Comparison of ENCODE assay signal across 15 cellular contexts in genomic region chr2:53315170-53315569, GRCh38.
DNase-seq lines count a peak whose midpoint lies in the region; ATAC-seq and TF ChIP-seq lines count a peak whose summit lies in the region.
"Had no signal": no experiment of that assay in that cellular context is flagged by ENCODE, and none has a peak within 500 bp of the region (broad histone marks: within the 10 kb centered on the region; RNA-seq: fewer than 3 reads in every experiment).

No MANE protein-coding gene starts in this region.

- H3K9me3 Mint-ChIP-seq in MCF 10A (ENCODE audit: unreplicated experiment), result peaks cover 8% of the 10 kb centered on the region
- H3K9me3 Mint-ChIP-seq in activated CD8-positive, alpha-beta T cell treated with anti-CD3 and anti-CD28 coated beads for 36 hours, result no peaks in the 10 kb centered on the region

- H3K79me2 ChIP-seq in mammary epithelial cell (ENCODE audit: insufficient read depth, low read length), result no peaks in the 10 kb centered on the region

- no peak for ATAC-seq in HG03457 (IDR thresholded peaks at IDR 0.05; ENCODE audit: unreplicated experiment)
- ATAC-seq in activated CD8-positive, alpha-beta T cell treated with anti-CD3 and anti-CD28 coated beads for 36 hours, result no peak
- ATAC-seq: GM12878 had no signal

- POLR2A ChIA-PET in MCF 10A (lab: Yijun Ruan, JAX), result no interaction called here
- POLR2A ChIA-PET in activated CD8-positive, alpha-beta T cell treated with anti-CD3 and anti-CD28 coated beads for 36 hours (lab: Charles Lee), result no interaction called here

- no peak overlapping the region for H3K4me2 ChIP-seq in mammary epithelial cell (ENCODE audit: insufficient read depth, low read depth, low read length)
- H3K4me2 ChIP-seq: BLaER1 had no signal

- TF ChIP-seq CTCF in mammary epithelial cell (conservative IDR thresholded peaks at IDR 0.05 in 1 of 2, IDR thresholded peaks at IDR 0.05 in 1 of 2; ENCODE audit: extremely low read depth in 1 of 2, insufficient read depth in 1 of 2, low read depth in 1 of 2, low read length in 2 of 2) (no peak), MCF 10A (IDR thresholded peaks at IDR 0.05; ENCODE audit: unreplicated experiment) (no peak)
- no peak for TF ChIP-seq CTCF in activated CD8-positive, alpha-beta T cell treated with anti-CD3 and anti-CD28 coated beads for 36 hours (IDR thresholded peaks at IDR 0.05)

- H3K36me3 Mint-ChIP-seq in MCF 10A (ENCODE audit: insufficient read depth, unreplicated experiment), result no peaks in the 10 kb centered on the region
- no peaks in the 10 kb centered on the region for H3K36me3 Mint-ChIP-seq in activated CD8-positive, alpha-beta T cell treated with anti-CD3 and anti-CD28 coated beads for 36 hours (ENCODE audit: low read depth)
- H3K36me3 Mint-ChIP-seq: CD8-positive, alpha-beta memory T cell; IgD-negative memory B cell had no signal

- H3K27ac ChIP-seq in mammary epithelial cell (ENCODE audit: insufficient read depth, low read depth, low read length) (peak overlapping the region; percentile 92), epithelial cell of prostate (peak overlapping the region; percentile 84)
- H3K27ac ChIP-seq: 22Rv1, BLaER1, GM23248 had no signal

- peaks cover 8% of the 10 kb centered on the region for H3K9me3 ChIP-seq in mammary epithelial cell (replicated peaks; ENCODE audit: insufficient read depth, low read length)
- H3K9me3 ChIP-seq: BLaER1 had no signal

- no peaks in the 10 kb centered on the region for H4K20me1 ChIP-seq in mammary epithelial cell (ENCODE audit: insufficient read depth, low read length)
- H4K20me1 ChIP-seq: BLaER1 had no signal

- in situ Hi-C loops in mammary epithelial cell (cut with MboI; ENCODE audit: low sequenced_read_pairs in 2 of 2), result no loop called here

- H3K36me3 ChIP-seq in mammary epithelial cell (ENCODE audit: insufficient read depth, low read length), result no peaks in the 10 kb centered on the region
- H3K36me3 ChIP-seq: BLaER1 had no signal

- CTCF ChIA-PET in mammary epithelial cell (lab: Charles Lee; ENCODE audit: low non-redundant PET), result no interaction called here
- CTCF ChIA-PET in MCF 10A (lab: Yijun Ruan, JAX), result interaction anchor here (0.6 to 0.7 kb wide), 2 partner anchors 14 to 507 kb away, joined by 3 read pairs; no protein-coding TSS in a partner anchor
- CTCF ChIA-PET in activated CD8-positive, alpha-beta T cell treated with anti-CD3 and anti-CD28 coated beads for 36 hours (lab: Charles Lee), result interaction anchor here (0.7 kb wide), 1 partner anchor 216 kb away, joined by 3 read pairs; no protein-coding TSS in a partner anchor

- WGBS in mammary epithelial cell (ENCODE audit: low coverage, missing lambda C conversion rate), result 79% methylated on average over 3 of the region's 3 CpGs

- H3K4me1 Mint-ChIP-seq in MCF 10A (ENCODE audit: insufficient read depth, unreplicated experiment), result peaks cover 24% of the 10 kb centered on the region
- H3K4me1 Mint-ChIP-seq in activated CD8-positive, alpha-beta T cell treated with anti-CD3 and anti-CD28 coated beads for 36 hours (ENCODE audit: low read depth), result no peaks in the 10 kb centered on the region
- H3K4me1 Mint-ChIP-seq: CD8-positive, alpha-beta memory T cell; IgD-negative memory B cell had no signal

- peaks cover 25% of the 10 kb centered on the region for H3K4me1 ChIP-seq in mammary epithelial cell (ENCODE audit: insufficient read depth, low read length)
- H3K4me1 ChIP-seq: BLaER1 had no signal

- BruUV-seq in mammary epithelial cell (replicated peaks; lab: Mats Ljungman, UMichigan) (no TSS peak), MCF 10A (replicated peaks; lab: Mats Ljungman, UMichigan) (no TSS peak)

- dilution Hi-C loops in mammary epithelial cell (cut with HindIII; ENCODE audit: low sequenced_read_pairs), result loop anchor here (5.0 kb wide), 1 partner anchor 92 kb away; no protein-coding TSS in a partner anchor

- intact Hi-C loops in mammary epithelial cell (cut with micrococcal nuclease) (no loop called here), MCF 10A (cut with micrococcal nuclease) (no loop called here)
- intact Hi-C loops in activated CD8-positive, alpha-beta T cell treated with anti-CD3 and anti-CD28 coated beads for 36 hours (cut with micrococcal nuclease), result no loop called here

- H3K27me3 ChIP-seq in mammary epithelial cell (ENCODE audit: insufficient read depth, low read length), result no peaks in the 10 kb centered on the region
- H3K27me3 ChIP-seq: BLaER1 had no signal

- H3K4me3 ChIP-seq in mammary epithelial cell (replicated peaks in 1 of 3; ENCODE audit: insufficient read depth in 1 of 3, low read depth in 2 of 3, low read length in 3 of 3), result no peak overlapping the region
- H3K4me3 ChIP-seq: BLaER1, GM12878, GM23248 had no signal

- peak overlapping the region; percentile 17 for H2AFZ ChIP-seq in mammary epithelial cell (ENCODE audit: low read depth, low read length)
- H2AFZ ChIP-seq: GM23248 had no signal

- no peaks in the 10 kb centered on the region for H3K27me3 Mint-ChIP-seq in MCF 10A (ENCODE audit: insufficient read depth, unreplicated experiment)
- H3K27me3 Mint-ChIP-seq in activated CD8-positive, alpha-beta T cell treated with anti-CD3 and anti-CD28 coated beads for 36 hours, result no peaks in the 10 kb centered on the region
- H3K27me3 Mint-ChIP-seq: CD8-positive, alpha-beta memory T cell had no signal

- no peak overlapping the region for H3K27ac Mint-ChIP-seq in MCF 10A (ENCODE audit: low read depth, unreplicated experiment)
- H3K27ac Mint-ChIP-seq in activated CD8-positive, alpha-beta T cell treated with anti-CD3 and anti-CD28 coated beads for 36 hours, result no peak overlapping the region
- H3K27ac Mint-ChIP-seq: CD8-positive, alpha-beta memory T cell; IgD-negative memory B cell had no signal

- H3K9ac ChIP-seq in mammary epithelial cell (ENCODE audit: insufficient read depth, low read length), result no peak overlapping the region
- H3K9ac ChIP-seq: BLaER1, GM23248 had no signal

- no peak overlapping the region for H3K4me3 Mint-ChIP-seq in MCF 10A (ENCODE audit: unreplicated experiment)
- no peak overlapping the region for H3K4me3 Mint-ChIP-seq in activated CD8-positive, alpha-beta T cell treated with anti-CD3 and anti-CD28 coated beads for 36 hours
- H3K4me3 Mint-ChIP-seq: CD8-positive, alpha-beta memory T cell had no signal

- peak; percentile 34 for DNase-seq in mammary epithelial cell
- no peak for DNase-seq in MCF 10A (ENCODE audit: unreplicated experiment)
- peak; percentile 3 for DNase-seq in epithelial cell of prostate (ENCODE audit: low read depth, low spot score)
- DNase-seq in renal cortical epithelial cell (ENCODE audit: low read depth), result peak; percentile 8
- DNase-seq in activated T-cell treated with anti-CD3 and anti-CD28 coated beads, Interleukin-2, amount 50 U/mL, for 1 hour, result no peak
- DNase-seq in activated CD8-positive, alpha-beta T cell treated with anti-CD3 and anti-CD28 coated beads for 36 hours, result no peak
- DNase-seq: AML-193; CD8-positive, alpha-beta memory T cell; DMS 273 treated with DMSO at 0.1 percent for 48 hours; GM23248 had no signal

Comparison
In these comparisons a context has a peak if more than half of its experiments do, and no peak if none do; other contexts are left out.
1. DNase-seq: peak in mammary epithelial cell (single experiment), epithelial cell of prostate (single experiment) and renal cortical epithelial cell (single experiment); none in MCF 10A (single experiment), activated T-cell treated with anti-CD3 and anti-CD28 coated beads, Interleukin-2, amount 50 U/mL, for 1 hour (single experiment) and activated CD8-positive, alpha-beta T cell treated with anti-CD3 and anti-CD28 coated beads for 36 hours (single experiment).